In genomic region chr4:146637853-146638800, GRCh38 we compare ENCODE assay signal across 11 cellular contexts. TPM values are rescaled to one million over a fixed set of nuclear protein-coding genes. Genes with fewer than 3 reads are reported as not detected.
DNase-seq lines count a peak whose midpoint lies in the region; ATAC-seq and TF ChIP-seq lines count a peak whose summit lies in the region.
"Had no signal": no experiment of that assay in that cellular context is flagged by ENCODE, and none has a peak within 500 bp of the region (broad histone marks: within the 10 kb centered on the region; RNA-seq: fewer than 3 reads in every experiment).

No MANE protein-coding gene starts in this region.

- no peak for DNase-seq in left ventricle myocardium inferior
- DNase-seq in Right ventricle myocardium superior: no peak
- no peak for DNase-seq in activated CD8-positive, alpha-beta T cell treated with anti-CD3 and anti-CD28 coated beads for 36 hours
- peak; percentile 12 for DNase-seq in left kidney (ENCODE audit: low read depth, low spot score)
- DNase-seq in PC-3: no peak
- DNase-seq in NCI-H2107 (lab: John Stamatoyannopoulos, UW): no peak
- DNase-seq: DND-41 had no signal

- no peaks in the 10 kb centered on the region for H3F3A ChIP-seq in PC-3 (ENCODE audit: low read length, unreplicated experiment)

- no peak overlapping the region for H2AFZ ChIP-seq in PC-3 (ENCODE audit: low read length)

- no peaks in the 10 kb centered on the region for H4K20me1 ChIP-seq in PC-3 (ENCODE audit: low read length)

- CTCF ChIA-PET in activated CD8-positive, alpha-beta T cell treated with anti-CD3 and anti-CD28 coated beads for 36 hours (lab: Charles Lee): interaction anchor here (1.1 kb wide), 1 partner anchor 294 kb away, joined by 3 read pairs; no protein-coding TSS in a partner anchor
- CTCF ChIA-PET in PC-3 (lab: Charles Lee): no interaction called here

- H3K79me2 ChIP-seq in PC-3 (ENCODE audit: low read length): no peaks in the 10 kb centered on the region

- H3K27me3 ChIP-seq in left ventricle myocardium inferior (ENCODE audit: low read depth) (peaks cover 100% of the 10 kb centered on the region), PC-3 (ENCODE audit: low read length) (peaks cover 44% of the 10 kb centered on the region)

- H3K9ac ChIP-seq in PC-3 (ENCODE audit: low read length): no peak overlapping the region
- H3K9ac ChIP-seq: KMS-11 had no signal

- peaks cover 5% of the 10 kb centered on the region for H3K9me3 Mint-ChIP-seq in activated CD8-positive, alpha-beta T cell treated with anti-CD3 and anti-CD28 coated beads for 36 hours

- peaks cover 75% of the 10 kb centered on the region for H3K27me3 Mint-ChIP-seq in activated CD8-positive, alpha-beta T cell treated with anti-CD3 and anti-CD28 coated beads for 36 hours

- intact Hi-C loops in left ventricle myocardium inferior (cut with micrococcal nuclease): no loop called here
- intact Hi-C loops in Right ventricle myocardium superior (cut with DNase I): no loop called here
- intact Hi-C loops in activated CD8-positive, alpha-beta T cell treated with anti-CD3 and anti-CD28 coated beads for 36 hours (cut with micrococcal nuclease): no loop called here
- intact Hi-C loops in PC-3 (cut with micrococcal nuclease): no loop called here

- H3K36me3 ChIP-seq in left ventricle myocardium inferior: no peaks in the 10 kb centered on the region
- no peaks in the 10 kb centered on the region for H3K36me3 ChIP-seq in urinary bladder (ENCODE audit: insufficient read depth)
- no peaks in the 10 kb centered on the region for H3K36me3 ChIP-seq in PC-3 (ENCODE audit: low read depth, low read length)

- ATAC-seq in Right ventricle myocardium superior (ENCODE audit: poor library complexity) (no peak), PC-3 (no peak), GM21528 (IDR thresholded peaks at IDR 0.05; ENCODE audit: low FRiP score, unreplicated experiment) (no peak)
- no peak for ATAC-seq in activated CD8-positive, alpha-beta T cell treated with anti-CD3 and anti-CD28 coated beads for 36 hours

- no peak overlapping the region for H3K27ac Mint-ChIP-seq in activated CD8-positive, alpha-beta T cell treated with anti-CD3 and anti-CD28 coated beads for 36 hours

- no peaks in the 10 kb centered on the region for H3K9me3 ChIP-seq in left ventricle myocardium inferior (replicated peaks)
- no peaks in the 10 kb centered on the region for H3K9me3 ChIP-seq in PC-3 (ENCODE audit: low read length)

- H3K27ac ChIP-seq in left ventricle myocardium inferior (replicated peaks) (no peak overlapping the region), urinary bladder (ENCODE audit: low read depth) (no peak overlapping the region), PC-3 (ENCODE audit: low read length) (no peak overlapping the region)
- H3K27ac ChIP-seq: KMS-11 had no signal

- POLR2A ChIA-PET in activated CD8-positive, alpha-beta T cell treated with anti-CD3 and anti-CD28 coated beads for 36 hours (lab: Charles Lee): no interaction called here
- POLR2A ChIA-PET in PC-3 (lab: Charles Lee; ENCODE audit: unreplicated experiment): no interaction called here

- BruUV-seq in PC-3 (replicated peaks; lab: Mats Ljungman, UMichigan): no TSS peak

- 1% methylated on average over 66 of the region's 66 CpGs for WGBS in urinary bladder

- peaks cover 20% of the 10 kb centered on the region for H3K4me1 Mint-ChIP-seq in activated CD8-positive, alpha-beta T cell treated with anti-CD3 and anti-CD28 coated beads for 36 hours (ENCODE audit: low read depth)

- TF ChIP-seq CTCF in left ventricle myocardium inferior (IDR thresholded peaks at IDR 0.05; ENCODE audit: borderline replicate concordance) (no peak), PC-3 (conservative IDR thresholded peaks at IDR 0.05; ENCODE audit: low read depth, low read length) (no peak)
- TF ChIP-seq CTCF in activated CD8-positive, alpha-beta T cell treated with anti-CD3 and anti-CD28 coated beads for 36 hours (IDR thresholded peaks at IDR 0.05): no peak

- peak overlapping the region; percentile 27 for H3K4me3 Mint-ChIP-seq in activated CD8-positive, alpha-beta T cell treated with anti-CD3 and anti-CD28 coated beads for 36 hours

- peaks cover 3% of the 10 kb centered on the region for H3K36me3 Mint-ChIP-seq in activated CD8-positive, alpha-beta T cell treated with anti-CD3 and anti-CD28 coated beads for 36 hours (ENCODE audit: low read depth)

- peak overlapping the region; percentile 52 for H3K4me3 ChIP-seq in left ventricle myocardium inferior
- peak overlapping the region; percentile 15 for H3K4me3 ChIP-seq in urinary bladder (ENCODE audit: low read depth, low read length)
- no peak overlapping the region for H3K4me3 ChIP-seq in PC-3 (ENCODE audit: low read length)

- H3K4me1 ChIP-seq in left ventricle myocardium inferior (peaks cover 31% of the 10 kb centered on the region), urinary bladder (ENCODE audit: insufficient read depth) (peaks cover 4% of the 10 kb centered on the region), PC-3 (ENCODE audit: insufficient read depth, low read length) (no peaks in the 10 kb centered on the region)

- H3K4me2 ChIP-seq in PC-3 (ENCODE audit: low read length): no peak overlapping the region
- H3K4me2 ChIP-seq: KMS-11 had no signal

- H3K9me2 ChIP-seq in PC-3 (replicated peaks; ENCODE audit: low read length): no peaks in the 10 kb centered on the region

RNA-seq across cellular contexts. Expression of gene POU4F2, which starts 0.6 kb away (rescaled TPM):
- total RNA-seq in left ventricle myocardium inferior (not detected), Right ventricle myocardium superior (not detected), urinary bladder (not detected), PC-3 (2014; rRNA removed) (not detected in 2 replicates)
- not detected for total RNA-seq in activated CD8-positive, alpha-beta T cell treated with anti-CD3 and anti-CD28 coated beads for 36 hours
- polyA plus RNA-seq in urinary bladder: not detected
- polyA plus RNA-seq: esophagus had no signal
